Comparison of ENCODE assay signal across 29 cellular contexts in genomic region chr6:107988570-107988969, GRCh38.
"Had no signal": no experiment of that assay in that cellular context is flagged by ENCODE, and none has a peak within 500 bp of the region (broad histone marks: within the 10 kb centered on the region; RNA-seq: fewer than 3 reads in every experiment).

No MANE protein-coding gene starts in this region.

- DNase-seq: activated CD4-positive, alpha-beta T cell treated with anti-CD3 and anti-CD28 coated beads for 48 hours; activated CD4-positive, alpha-beta T cell treated with anti-CD3 and anti-CD28 coated beads, Interleukin-2, amount 50 U/mL, for 48 hours; activated CD4-positive, CD25-positive, alpha-beta regulatory T cell treated with anti-CD3 and anti-CD28 coated beads, Interleukin-2, amount 50 U/mL, for 72 hours; activated gamma-delta T cell; activated naive CD4-positive, alpha-beta T cell treated with anti-CD3 and anti-CD28 coated beads for 36 hours; activated T-cell treated with anti-CD3 and anti-CD28 coated beads for 4 hours; activated T-cell treated with anti-CD3 and anti-CD28 coated beads, Interleukin-2, amount 50 U/mL, for 48 hours; amygdala; brain microvascular endothelial cell; Karpas-422; MM.1S; NCI-H1105; NCI-H1436; NCI-H1694 treated with DMSO at 0.1 percent for 48 hours; NCI-H2029 treated with DMSO at 0.1 percent for 48 hours; NCI-H510A treated with DMSO at 0.1 percent for 48 hours; NCI-H69; NK-92 treated with Interleukin-12 subunit alpha and Interleukin-12 subunit beta, amount 100 ng/mL, for 24 hours; OCI-M1; RPMI8226; SK-N-SH; SW 1271 had no signal

- H3K9ac ChIP-seq: SK-N-SH had no signal

- H3K9me3 Mint-ChIP-seq: activated naive CD4-positive, alpha-beta T cell treated with anti-CD3 and anti-CD28 coated beads for 36 hours; activated T-helper 17 cell treated with anti-CD3 and anti-CD28 coated beads, Interleukin-2, amount 50 U/mL, for 72 hours; T-helper 1 cell treated with Interleukin-12 subunit alpha and Interleukin-12 subunit beta and Interleukin-4 antibody, amounts not matched to agents 30 μg/mL and 1 μg/mL, for 36 hours had no signal

- FAIRE-seq: K562 had no signal

- H3K4me2 ChIP-seq: SK-N-SH had no signal

- H3K27ac ChIP-seq: brain microvascular endothelial cell, cardiac muscle cell had no signal

- H3K4me3 ChIP-seq: cardiac muscle cell, K562 had no signal

- H3K36me3 Mint-ChIP-seq: activated naive CD8-positive, alpha-beta T cell had no signal

- H3K27me3 Mint-ChIP-seq: activated naive CD8-positive, alpha-beta T cell had no signal

- H3K27ac Mint-ChIP-seq: activated naive CD4-positive, alpha-beta T cell treated with anti-CD3 and anti-CD28 coated beads for 36 hours; activated naive CD8-positive, alpha-beta T cell; activated T-helper 17 cell treated with anti-CD3 and anti-CD28 coated beads, Interleukin-2, amount 50 U/mL, for 72 hours; T-helper 1 cell treated with Interleukin-12 subunit alpha and Interleukin-12 subunit beta and Interleukin-4 antibody, amounts not matched to agents 30 μg/mL and 1 μg/mL, for 36 hours had no signal

- H3K9me3 ChIP-seq: SK-N-SH had no signal

- ATAC-seq: activated T-helper 17 cell treated with anti-CD3 and anti-CD28 coated beads, Interleukin-2, amount 50 U/mL, for 72 hours; K562; Panc1; Right ventricle myocardium inferior had no signal

- H3K36me3 ChIP-seq: brain microvascular endothelial cell, cardiac muscle cell had no signal

- H3K4me1 Mint-ChIP-seq: activated T-helper 17 cell treated with anti-CD3 and anti-CD28 coated beads, Interleukin-2, amount 50 U/mL, for 72 hours had no signal

- H3K27me3 ChIP-seq: brain microvascular endothelial cell, cardiac muscle cell had no signal

- H3K4me3 Mint-ChIP-seq: activated naive CD4-positive, alpha-beta T cell treated with anti-CD3 and anti-CD28 coated beads for 36 hours; activated naive CD8-positive, alpha-beta T cell; activated T-helper 17 cell treated with anti-CD3 and anti-CD28 coated beads, Interleukin-2, amount 50 U/mL, for 72 hours; T-helper 1 cell treated with Interleukin-12 subunit alpha and Interleukin-12 subunit beta and Interleukin-4 antibody, amounts not matched to agents 30 μg/mL and 1 μg/mL, for 36 hours had no signal
